Comparison of ENCODE assay signal across 8 cellular contexts in genomic region chr2:61763605-61764034, GRCh38.
DNase-seq lines count a peak whose midpoint lies in the region; ATAC-seq, FAIRE-seq and TF ChIP-seq lines count a peak whose summit lies in the region.

No MANE protein-coding gene starts in this region.

- H3K9me3 ChIP-seq in left ventricle myocardium inferior (replicated peaks) (peaks cover 8% of the 10 kb centered on the region), pancreas (no peaks in the 10 kb centered on the region)

- ATAC-seq in GM18868 (IDR thresholded peaks at IDR 0.05; ENCODE audit: unreplicated experiment), result peak; percentile 7
- peak; percentile 32 for ATAC-seq in HG03196 (IDR thresholded peaks at IDR 0.05; ENCODE audit: unreplicated experiment)
- ATAC-seq in pancreas, result peak; percentile 76 to 88 (median 86)

- H3K4me3 ChIP-seq in left ventricle myocardium inferior, result peak overlapping the region; percentile 74
- peak overlapping the region; percentile 22 to 68 (median 59) for H3K4me3 ChIP-seq in pancreas

- H3K4me1 ChIP-seq in left ventricle myocardium inferior, result peaks cover 14% of the 10 kb centered on the region
- H3K4me1 ChIP-seq in pancreas, result peaks cover 0 to 8% (median 8%) of the 10 kb centered on the region in 3 donors

- peak; percentile 86 for DNase-seq in NCI-H748 (lab: John Stamatoyannopoulos, UW; ENCODE audit: unreplicated experiment)
- peak; percentile 81 for DNase-seq in left ventricle myocardium inferior
- DNase-seq in pancreas, result peak; percentile 82 to 90 (median 85)
- DNase-seq in A172 (ENCODE audit: low spot score), result no peak

- TF ChIP-seq CTCF in C4-2B (conservative IDR thresholded peaks at IDR 0.05), result peak; percentile 32
- TF ChIP-seq CTCF in left ventricle myocardium inferior (IDR thresholded peaks at IDR 0.05; ENCODE audit: borderline replicate concordance), result peak; percentile 26
- TF ChIP-seq CTCF in pancreas (IDR thresholded peaks at IDR 0.05), result no peak

- peak overlapping the region; percentile 92 for H3K27ac ChIP-seq in C4-2B
- peak overlapping the region; percentile 100 for H3K27ac ChIP-seq in angular gyrus (ENCODE audit: low read depth, low read length)
- peak overlapping the region; percentile 98 for H3K27ac ChIP-seq in left ventricle myocardium inferior (replicated peaks)
- peak overlapping the region; percentile 99 to 100 (median 99) for H3K27ac ChIP-seq in pancreas

- WGBS in pancreas, 2 donors, result 0 to 1% methylated on average over 23 of the region's 23 CpGs

- intact Hi-C loops in left ventricle myocardium inferior (cut with micrococcal nuclease) (no loop called here), pancreas (cut with DNase I) (no loop called here)

- no peak for FAIRE-seq in pancreas (lab: Jason Lieb, UNC)

- H3K36me3 ChIP-seq in left ventricle myocardium inferior (no peaks in the 10 kb centered on the region), pancreas (no peaks in the 10 kb centered on the region)

- H3K27me3 ChIP-seq in left ventricle myocardium inferior (ENCODE audit: low read depth) (no peaks in the 10 kb centered on the region), pancreas (no peaks in the 10 kb centered on the region)

Comparison
In these comparisons a context has a peak if more than half of its experiments do, and no peak if none do; other contexts are left out.
1. CTCF ChIP-seq: peak in C4-2B (single experiment) and left ventricle myocardium inferior (single experiment); none in pancreas (0 of 4).
2. ATAC-seq: peak in every context shown above with its lines; median percentile 86 in pancreas; 32 in HG03196; 7 in GM18868.
3. Peak in every context shown above with its lines, with median percentiles within 50 percentile points of each other: H3K27ac ChIP-seq.